In the genomic region with DNA sequence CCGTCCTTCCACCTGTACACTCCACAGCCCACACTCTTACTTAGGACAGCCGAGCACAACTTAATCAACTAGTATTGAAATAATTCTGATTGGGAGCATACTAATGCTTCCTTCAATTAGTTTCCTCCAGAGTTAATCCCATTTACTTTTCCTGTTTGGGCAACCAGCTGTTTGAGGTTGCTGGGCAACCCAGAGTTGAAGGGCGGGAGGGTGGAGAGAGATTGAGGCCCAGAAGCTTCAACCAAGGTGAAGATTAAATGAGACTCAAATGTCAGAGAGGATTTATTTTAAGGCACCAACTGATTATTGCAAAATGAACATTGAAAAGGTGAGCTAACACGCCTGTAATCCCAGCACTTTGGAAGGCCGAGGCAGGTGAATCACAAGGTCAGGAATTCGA, we compare ENCODE assay signal across 26 cellular contexts.
DNase-seq lines count a peak whose midpoint lies in the region; ATAC-seq and TF ChIP-seq lines count a peak whose summit lies in the region.
"Had no signal": no experiment of that assay in that cellular context is flagged by ENCODE, and none has a peak within 500 bp of the region (broad histone marks: within the 10 kb centered on the region; RNA-seq: fewer than 3 reads in every experiment).

No MANE protein-coding gene starts in this region.

- ATAC-seq in HG03521 (IDR thresholded peaks at IDR 0.05; ENCODE audit: unreplicated experiment), result no peak
- no peak for ATAC-seq in natural killer cell
- ATAC-seq: A549; CD8-positive, alpha-beta T cell; Right ventricle myocardium inferior; SK-N-SH treated with all-trans-retinoic acid at 6 μM for 48 hours had no signal

- DNase-seq in D341Med (ENCODE audit: low spot score), result peak; percentile 70
- peak; percentile 68 to 86 for DNase-seq in NCI-H524 (lab: John Stamatoyannopoulos, UW)
- DNase-seq in endodermal cell, result peak; percentile 56
- no peak for DNase-seq in neural progenitor cell (ENCODE audit: low spot score)
- DNase-seq in ACHN, result no peak
- no peak for DNase-seq in natural killer cell
- DNase-seq: CD8-positive, alpha-beta T cell; H9; IMR-90; KG1; MG63; NCI-H1105 treated with DMSO at 0.1 percent for 48 hours; NCI-H146; NCI-H1930; NCI-H2171; NCI-H345; NCI-H510A treated with DMSO at 0.1 percent for 48 hours; NCI-H774; PC-9; SJCRH30 had no signal

- in situ Hi-C loops in ACHN (cut with HindIII; ENCODE audit: low pct_ligation_motif_present, low pct_unique_long_range_greater_than_20kb, low sequenced_read_pairs), result no loop called here

- H2AFZ ChIP-seq in neural progenitor cell (replicated peaks), result no peak overlapping the region
- H2AFZ ChIP-seq: PC-9 had no signal

- H3K4me3 ChIP-seq in endodermal cell (ENCODE audit: low read length) (no peak overlapping the region), neural progenitor cell (no peak overlapping the region)
- H3K4me3 ChIP-seq: A549, MG63, PC-9, SJCRH30 had no signal

- H3K4me1 ChIP-seq in endodermal cell (ENCODE audit: control insufficient read depth, insufficient read depth, low read length) (no peaks in the 10 kb centered on the region), neural progenitor cell (peaks cover 17% of the 10 kb centered on the region)
- H3K4me1 ChIP-seq: A549, SJCRH30 had no signal

- H3K4me2 ChIP-seq in neural progenitor cell, result no peak overlapping the region
- H3K4me2 ChIP-seq: A549, PC-9 had no signal

- H3K36me3 Mint-ChIP-seq in endodermal cell (ENCODE audit: low read depth) (no peaks in the 10 kb centered on the region), neural progenitor cell (no peaks in the 10 kb centered on the region), natural killer cell (no peaks in the 10 kb centered on the region)
- H3K36me3 Mint-ChIP-seq: CD8-positive, alpha-beta T cell had no signal

- intact Hi-C loops in natural killer cell (cut with micrococcal nuclease), result no loop called here

- H3K4me1 Mint-ChIP-seq in endodermal cell, result peaks cover 13% of the 10 kb centered on the region
- H3K4me1 Mint-ChIP-seq in neural progenitor cell, result peaks cover 38% of the 10 kb centered on the region
- no peaks in the 10 kb centered on the region for H3K4me1 Mint-ChIP-seq in natural killer cell
- H3K4me1 Mint-ChIP-seq: B cell had no signal

- H4K20me1 ChIP-seq in neural progenitor cell (ENCODE audit: low read depth), result no peaks in the 10 kb centered on the region

- H3K27me3 ChIP-seq in endodermal cell (ENCODE audit: control insufficient read depth, insufficient read depth, low read length, poor library complexity, severe bottlenecking) (no peaks in the 10 kb centered on the region), neural progenitor cell (no peaks in the 10 kb centered on the region)
- H3K27me3 ChIP-seq: MG63, SJCRH30 had no signal

- H3K4me3 Mint-ChIP-seq in endodermal cell, result no peak overlapping the region
- peak overlapping the region; percentile 26 for H3K4me3 Mint-ChIP-seq in neural progenitor cell
- H3K4me3 Mint-ChIP-seq in natural killer cell, result no peak overlapping the region
- H3K4me3 Mint-ChIP-seq: B cell; CD8-positive, alpha-beta T cell; H9 had no signal

- no peak overlapping the region for H3K27ac Mint-ChIP-seq in endodermal cell
- no peak overlapping the region for H3K27ac Mint-ChIP-seq in neural progenitor cell
- no peak overlapping the region for H3K27ac Mint-ChIP-seq in natural killer cell
- H3K27ac Mint-ChIP-seq: B cell; CD8-positive, alpha-beta T cell; H9 had no signal

- WGBS in endodermal cell (ENCODE audit: insufficient coverage in 1 of 2, insufficient read length in 1 of 2), 2 experiments, result 90 to 91% methylated on average over 3 to 6 of the region's 6 CpGs

- H3K79me2 ChIP-seq in neural progenitor cell (ENCODE audit: low read depth), result no peaks in the 10 kb centered on the region

- no peaks in the 10 kb centered on the region for H3F3A ChIP-seq in neural progenitor cell (ENCODE audit: low read depth)

- TF ChIP-seq CTCF in endodermal cell (conservative IDR thresholded peaks at IDR 0.05) (no peak), neural progenitor cell (IDR thresholded peaks at IDR 0.05) (no peak), natural killer cell (IDR thresholded peaks at IDR 0.05) (no peak)

- H3K9me3 Mint-ChIP-seq in endodermal cell, result peaks cover 7% of the 10 kb centered on the region
- H3K9me3 Mint-ChIP-seq in neural progenitor cell, result peaks cover 3% of the 10 kb centered on the region
- H3K9me3 Mint-ChIP-seq in natural killer cell, result peaks cover 0 to 8% of the 10 kb centered on the region in 2 donors

- H3K9me3 ChIP-seq in endodermal cell (ENCODE audit: control insufficient read depth, low read length) (peaks cover 9% of the 10 kb centered on the region), neural progenitor cell (ENCODE audit: low read depth) (no peaks in the 10 kb centered on the region)
- H3K9me3 ChIP-seq: A549, MG63, SJCRH30 had no signal

- H3K27ac ChIP-seq in endodermal cell (ENCODE audit: low read depth, low read length) (no peak overlapping the region), neural progenitor cell (no peak overlapping the region)
- H3K27ac ChIP-seq: A549, C4-2B, PC-9, SJCRH30 had no signal

- no peaks in the 10 kb centered on the region for H3K27me3 Mint-ChIP-seq in endodermal cell (ENCODE audit: insufficient read depth)
- no peaks in the 10 kb centered on the region for H3K27me3 Mint-ChIP-seq in neural progenitor cell (ENCODE audit: insufficient read depth, low read depth)
- no peaks in the 10 kb centered on the region for H3K27me3 Mint-ChIP-seq in natural killer cell (ENCODE audit: low read depth in 2 of 2)
- H3K27me3 Mint-ChIP-seq: B cell had no signal

- no peak overlapping the region for H3K9ac ChIP-seq in endodermal cell (ENCODE audit: extremely low read depth, low read length, poor library complexity, severe bottlenecking)
- no peak overlapping the region for H3K9ac ChIP-seq in neural progenitor cell

- H3K36me3 ChIP-seq in endodermal cell (ENCODE audit: control insufficient read depth, insufficient read depth, low read length), result no peaks in the 10 kb centered on the region
- H3K36me3 ChIP-seq in neural progenitor cell, result no peaks in the 10 kb centered on the region
- H3K36me3 ChIP-seq: MG63, SJCRH30 had no signal

Comparison
In these comparisons a context has a peak if more than half of its experiments do, and no peak if none do; other contexts are left out.
1. DNase-seq: peak in D341Med (single experiment), NCI-H524 (2 of 2) and endodermal cell (single experiment); none in neural progenitor cell (single experiment), ACHN (single experiment) and natural killer cell (single experiment).